ENCODE assay signal across 1 cellular context in genomic region chr4:40990899-40991265, GRCh38.
TF ChIP-seq lines count a peak whose summit lies in the region.

No MANE protein-coding gene starts in this region.

TF ChIP-seq in HepG2, 621 proteins besides CTCF, POLR2A, EP300 and RAD21 (continued from another document):
- TF ChIP-seq ZFP41 (CRISPR knock-in tag; IDR thresholded peaks at IDR 0.05; ENCODE audit: borderline replicate concordance) (no peak), SP1 (IDR thresholded peaks at IDR 0.05) (no peak), SP1 (CRISPR knock-in tag; IDR thresholded peaks at IDR 0.05) (no peak), FOXJ3 (CRISPR knock-in tag; IDR thresholded peaks at IDR 0.05; ENCODE audit: borderline replicate concordance) (no peak), ZNF569 (CRISPR knock-in tag; IDR thresholded peaks at IDR 0.05; ENCODE audit: borderline replicate concordance) (no peak), ZNF343 (CRISPR knock-in tag; IDR thresholded peaks at IDR 0.05) (no peak), TCF7 (IDR thresholded peaks at IDR 0.05; ENCODE audit: low read depth) (no peak), KLF11 (CRISPR knock-in tag; IDR thresholded peaks at IDR 0.05) (no peak), AGO1 (IDR thresholded peaks at IDR 0.05; ENCODE audit: low read depth, low read length, poor library complexity, severe bottlenecking) (no peak), PRPF4 (IDR thresholded peaks at IDR 0.05; ENCODE audit: low read depth, low read length, poor library complexity, severe bottlenecking) (no peak), SALL1 (CRISPR knock-in tag; IDR thresholded peaks at IDR 0.05) (no peak), ZNF317 (CRISPR knock-in tag; IDR thresholded peaks at IDR 0.05) (no peak), KDM5B (CRISPR knock-in tag; IDR thresholded peaks at IDR 0.05; ENCODE audit: borderline replicate concordance) (no peak)
